1 cellular context compared by ENCODE assay signal in genomic region chr1:53890522-53890941, GRCh38.
TF ChIP-seq lines count a peak whose summit lies in the region.

No MANE protein-coding gene starts in this region.

TF ChIP-seq in K562, 482 proteins besides CTCF, POLR2A, EP300 and RAD21:
- TF ChIP-seq RERE (CRISPR knock-in tag; IDR thresholded peaks at IDR 0.05; ENCODE audit: borderline replicate concordance): no peak
- peak; percentile 51; the same call in 1 of the 2 replicates for TF ChIP-seq ZNF316 (IDR thresholded peaks at IDR 0.05)
- TF ChIP-seq MECOM (CRISPR knock-in tag; IDR thresholded peaks at IDR 0.05): 0 out of 2 replicates have a peak, but pooled peaks have one; percentile 3
- TF ChIP-seq NFRKB (IDR thresholded peaks at IDR 0.05; ENCODE audit: low read depth): no peak
- TF ChIP-seq C11orf30 (IDR thresholded peaks at IDR 0.05; ENCODE audit: low read depth): peak; percentile 35; the same call in 1 of the 2 replicates
- no peak for TF ChIP-seq HEY1 (CRISPR knock-in tag; IDR thresholded peaks at IDR 0.05; ENCODE audit: borderline replicate concordance)
- no peak for TF ChIP-seq CHD1 (IDR thresholded peaks at IDR 0.05; ENCODE audit: low read length)
- 0 out of 2 replicates have a peak, but pooled peaks have one; percentile 39 for TF ChIP-seq HNRNPUL1 (IDR thresholded peaks at IDR 0.05; ENCODE audit: low read length)
- no peak for TF ChIP-seq TOE1 (IDR thresholded peaks at IDR 0.05; ENCODE audit: borderline replicate concordance)
- TF ChIP-seq TOE1 (CRISPR knock-in tag; IDR thresholded peaks at IDR 0.05; ENCODE audit: borderline replicate concordance, low read depth): 0 out of 2 replicates have a peak, but pooled peaks have one; percentile 30
- no peak for TF ChIP-seq STAT6 (CRISPR knock-in tag; IDR thresholded peaks at IDR 0.05)
- no peak for TF ChIP-seq MTA1 (IDR thresholded peaks at IDR 0.05; ENCODE audit: borderline replicate concordance)
- TF ChIP-seq ZFP91 (CRISPR knock-in tag; IDR thresholded peaks at IDR 0.05): peak; percentile 78
